In the genomic region with DNA sequence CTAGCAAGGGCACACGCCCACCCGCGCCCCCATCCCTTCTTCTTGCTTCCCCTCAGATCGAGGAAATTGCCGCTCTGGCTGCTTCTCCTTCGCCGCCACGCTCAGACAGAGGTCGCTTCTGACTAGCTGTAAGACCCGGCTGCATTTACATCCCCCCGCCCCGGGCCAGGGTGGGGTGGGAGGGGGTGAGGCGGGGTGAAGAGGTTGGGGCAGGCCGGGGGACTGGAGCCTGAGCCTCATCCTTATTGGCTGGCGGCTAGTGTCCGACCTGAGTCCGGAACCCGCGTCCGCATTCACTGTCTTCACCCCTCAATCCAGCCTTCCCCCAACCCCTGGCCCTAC, we compare ENCODE assay signal across 11 cellular contexts. TPM values are rescaled to one million over a fixed set of nuclear protein-coding genes. Genes with fewer than 3 reads are reported as not detected.
A peak's percentile ranks its signal among the peaks of the same experiment; 100 is the strongest.
DNase-seq lines count a peak whose midpoint lies in the region; ATAC-seq and TF ChIP-seq lines count a peak whose summit lies in the region.
"Had no signal": no experiment of that assay in that cellular context is flagged by ENCODE, and none has a peak within 500 bp of the region (broad histone marks: within the 10 kb centered on the region; RNA-seq: fewer than 3 reads in every experiment).

No MANE protein-coding gene starts in this region.

- peak overlapping the region; percentile 40 to 84 for H3K4me3 ChIP-seq in body of pancreas
- H3K4me3 ChIP-seq in lower lobe of right lung = peak overlapping the region; percentile 60
- peak overlapping the region; percentile 37 to 48 for H3K4me3 ChIP-seq in testis

- no peak for DNase-seq in activated CD4-positive, alpha-beta T cell treated with anti-CD3 and anti-CD28 coated beads, Interleukin-2, amount 10 ng/mL, durations not matched to agents 24 days and 14 days
- DNase-seq in activated CD4-positive, alpha-beta T cell treated with anti-CD3 and anti-CD28 coated beads for 36 hours = no peak
- DNase-seq in body of pancreas (peak; percentile 68 to 83 (median 76)), lower lobe of right lung (no peak), testis (no peak), mucosa of gallbladder (ENCODE audit: low spot score) (no peak), ACHN (no peak)
- DNase-seq: activated CD4-positive, CD25-positive, alpha-beta regulatory T cell; NCI-H2107 had no signal

- H3K27me3 ChIP-seq in body of pancreas (no peaks in the 10 kb centered on the region), lower lobe of right lung (ENCODE audit: low read depth) (peaks cover 96% of the 10 kb centered on the region), testis (no peaks in the 10 kb centered on the region)

- intact Hi-C loops in activated CD4-positive, alpha-beta T cell treated with anti-CD3 and anti-CD28 coated beads, Interleukin-2, amount 10 ng/mL, durations not matched to agents 24 days and 14 days (cut with micrococcal nuclease) = loop anchor here (10.0 kb wide), 1 partner anchor 354 kb away; no protein-coding TSS in a partner anchor
- intact Hi-C loops in activated CD4-positive, alpha-beta T cell treated with anti-CD3 and anti-CD28 coated beads for 36 hours (cut with DNase I, micrococcal nuclease) = loop anchor here in 1 of 2 experiments (2.0 kb wide), 1 partner anchor 96 kb away; no protein-coding TSS in a partner anchor
- intact Hi-C loops in body of pancreas (cut with DNase I) (no loop called here), lower lobe of right lung (cut with DNase I) (no loop called here), testis (cut with DNase I; ENCODE audit: low total_unique reads) (no loop called here)

- CTCF ChIA-PET in activated CD4-positive, alpha-beta T cell treated with anti-CD3 and anti-CD28 coated beads for 36 hours (lab: Charles Lee) = no interaction called here

- WGBS in body of pancreas, 2 donors = 0 to 4% methylated on average over 11 to 20 of the region's 20 CpGs
- 5 to 7% methylated on average over 20 of the region's 20 CpGs for WGBS in testis, 2 donors

- no peak for ATAC-seq in activated CD4-positive, alpha-beta T cell treated with anti-CD3 and anti-CD28 coated beads for 36 hours
- peak; percentile 34 for ATAC-seq in body of pancreas
- ATAC-seq in lower lobe of right lung = no peak
- ATAC-seq in GM18498 (IDR thresholded peaks at IDR 0.05; ENCODE audit: unreplicated experiment) = no peak

- H3K4me1 Mint-ChIP-seq in activated CD4-positive, alpha-beta T cell treated with anti-CD3 and anti-CD28 coated beads, Interleukin-2, amount 10 ng/mL, durations not matched to agents 24 days and 14 days = peaks cover 14% of the 10 kb centered on the region
- H3K4me1 Mint-ChIP-seq in activated CD4-positive, alpha-beta T cell treated with anti-CD3 and anti-CD28 coated beads for 36 hours = peaks cover 35% of the 10 kb centered on the region

- H3K36me3 ChIP-seq in body of pancreas (replicated peaks in 1 of 2; ENCODE audit: insufficient read depth in 1 of 2, low read depth in 2 of 2) (no peaks in the 10 kb centered on the region), lower lobe of right lung (no peaks in the 10 kb centered on the region), testis (ENCODE audit: low read depth, missing control alignments) (no peaks in the 10 kb centered on the region)
- H3K36me3 ChIP-seq: neutrophil had no signal

- peaks cover 3% of the 10 kb centered on the region for H3K36me3 Mint-ChIP-seq in activated CD4-positive, alpha-beta T cell treated with anti-CD3 and anti-CD28 coated beads, Interleukin-2, amount 10 ng/mL, durations not matched to agents 24 days and 14 days (ENCODE audit: low read depth)
- no peaks in the 10 kb centered on the region for H3K36me3 Mint-ChIP-seq in activated CD4-positive, alpha-beta T cell treated with anti-CD3 and anti-CD28 coated beads for 36 hours (ENCODE audit: low read depth)

- in situ Hi-C loops in ACHN (cut with HindIII; ENCODE audit: low pct_ligation_motif_present, low pct_unique_long_range_greater_than_20kb, low sequenced_read_pairs) = no loop called here

- POLR2A ChIA-PET in activated CD4-positive, alpha-beta T cell treated with anti-CD3 and anti-CD28 coated beads for 36 hours (lab: Charles Lee) = no interaction called here

- H3K27ac Mint-ChIP-seq in activated CD4-positive, alpha-beta T cell treated with anti-CD3 and anti-CD28 coated beads, Interleukin-2, amount 10 ng/mL, durations not matched to agents 24 days and 14 days = no peak overlapping the region
- no peak overlapping the region for H3K27ac Mint-ChIP-seq in activated CD4-positive, alpha-beta T cell treated with anti-CD3 and anti-CD28 coated beads for 36 hours

- TF ChIP-seq POLR2A in body of pancreas (IDR thresholded peaks at IDR 0.05) (no peak), testis (IDR thresholded peaks at IDR 0.05) (no peak)

- H3K27me3 Mint-ChIP-seq in activated CD4-positive, alpha-beta T cell treated with anti-CD3 and anti-CD28 coated beads, Interleukin-2, amount 10 ng/mL, durations not matched to agents 24 days and 14 days = peaks cover 41% of the 10 kb centered on the region
- H3K27me3 Mint-ChIP-seq in activated CD4-positive, alpha-beta T cell treated with anti-CD3 and anti-CD28 coated beads for 36 hours = peaks cover 61% of the 10 kb centered on the region

- H3K27ac ChIP-seq in body of pancreas (peak overlapping the region; percentile 87 to 96 (median 96)), lower lobe of right lung (no peak overlapping the region), testis (no peak overlapping the region)
- H3K27ac ChIP-seq: neutrophil had no signal

- H3K4me1 ChIP-seq in body of pancreas (peaks cover 40% of the 10 kb centered on the region), lower lobe of right lung (peaks cover 50% of the 10 kb centered on the region), testis (peaks cover 9% of the 10 kb centered on the region)

- H3K9me3 Mint-ChIP-seq in activated CD4-positive, alpha-beta T cell treated with anti-CD3 and anti-CD28 coated beads, Interleukin-2, amount 10 ng/mL, durations not matched to agents 24 days and 14 days = no peaks in the 10 kb centered on the region
- H3K9me3 Mint-ChIP-seq in activated CD4-positive, alpha-beta T cell treated with anti-CD3 and anti-CD28 coated beads for 36 hours (ENCODE audit: low read depth) = no peaks in the 10 kb centered on the region

- TF ChIP-seq CTCF in body of pancreas (IDR thresholded peaks at IDR 0.05) (no peak), lower lobe of right lung (IDR thresholded peaks at IDR 0.05) (no peak), testis (IDR thresholded peaks at IDR 0.05) (no peak)

- peak overlapping the region; percentile 67 for H3K4me3 Mint-ChIP-seq in activated CD4-positive, alpha-beta T cell treated with anti-CD3 and anti-CD28 coated beads, Interleukin-2, amount 10 ng/mL, durations not matched to agents 24 days and 14 days
- no peak overlapping the region for H3K4me3 Mint-ChIP-seq in activated CD4-positive, alpha-beta T cell treated with anti-CD3 and anti-CD28 coated beads for 36 hours

- H3K9me3 ChIP-seq in body of pancreas (no peaks in the 10 kb centered on the region), lower lobe of right lung (no peaks in the 10 kb centered on the region), testis (no peaks in the 10 kb centered on the region)
- H3K9me3 ChIP-seq: neutrophil had no signal

RNA-seq across cellular contexts. Expression of gene NR5A2, which starts 11.1 kb away (rescaled TPM):
- total RNA-seq in activated CD4-positive, alpha-beta T cell treated with anti-CD3 and anti-CD28 coated beads, Interleukin-2, amount 10 ng/mL, durations not matched to agents 24 days and 14 days = not detected in 2 replicates
- not detected for total RNA-seq in activated CD4-positive, alpha-beta T cell treated with anti-CD3 and anti-CD28 coated beads for 36 hours
- total RNA-seq in body of pancreas = 100 to 1,000 TPM in 1 of 2 donors, 10 to 100 TPM in 1; 98.3 to 202 TPM
- 1.4 TPM for total RNA-seq in lower lobe of right lung
- total RNA-seq in testis = 1 to 10 TPM; 2.3 to 4.4 TPM
- polyA plus RNA-seq in testis (ENCODE audit: insufficient read depth, low read depth, low replicate concordance) = 1.3 TPM
- 49.0 TPM for total RNA-seq in mucosa of gallbladder

Comparison
In these comparisons a context has a peak if more than half of its experiments do, and no peak if none do; other contexts are left out.
1. DNase-seq: peak in body of pancreas (4 of 4); none in activated CD4-positive, alpha-beta T cell treated with anti-CD3 and anti-CD28 coated beads, Interleukin-2, amount 10 ng/mL, durations not matched to agents 24 days and 14 days (single experiment), activated CD4-positive, alpha-beta T cell treated with anti-CD3 and anti-CD28 coated beads for 36 hours (single experiment), lower lobe of right lung (single experiment), testis (single experiment), mucosa of gallbladder (single experiment) and ACHN (single experiment).
2. H3K27ac ChIP-seq: peak in body of pancreas (4 of 4); none in lower lobe of right lung (single experiment) and testis (0 of 2).
3. Peak in every context shown above with its lines, with median percentiles within 50 percentile points of each other: H3K4me3 ChIP-seq.